Comparison of ENCODE assay signal across 9 cellular contexts in the genomic region with DNA sequence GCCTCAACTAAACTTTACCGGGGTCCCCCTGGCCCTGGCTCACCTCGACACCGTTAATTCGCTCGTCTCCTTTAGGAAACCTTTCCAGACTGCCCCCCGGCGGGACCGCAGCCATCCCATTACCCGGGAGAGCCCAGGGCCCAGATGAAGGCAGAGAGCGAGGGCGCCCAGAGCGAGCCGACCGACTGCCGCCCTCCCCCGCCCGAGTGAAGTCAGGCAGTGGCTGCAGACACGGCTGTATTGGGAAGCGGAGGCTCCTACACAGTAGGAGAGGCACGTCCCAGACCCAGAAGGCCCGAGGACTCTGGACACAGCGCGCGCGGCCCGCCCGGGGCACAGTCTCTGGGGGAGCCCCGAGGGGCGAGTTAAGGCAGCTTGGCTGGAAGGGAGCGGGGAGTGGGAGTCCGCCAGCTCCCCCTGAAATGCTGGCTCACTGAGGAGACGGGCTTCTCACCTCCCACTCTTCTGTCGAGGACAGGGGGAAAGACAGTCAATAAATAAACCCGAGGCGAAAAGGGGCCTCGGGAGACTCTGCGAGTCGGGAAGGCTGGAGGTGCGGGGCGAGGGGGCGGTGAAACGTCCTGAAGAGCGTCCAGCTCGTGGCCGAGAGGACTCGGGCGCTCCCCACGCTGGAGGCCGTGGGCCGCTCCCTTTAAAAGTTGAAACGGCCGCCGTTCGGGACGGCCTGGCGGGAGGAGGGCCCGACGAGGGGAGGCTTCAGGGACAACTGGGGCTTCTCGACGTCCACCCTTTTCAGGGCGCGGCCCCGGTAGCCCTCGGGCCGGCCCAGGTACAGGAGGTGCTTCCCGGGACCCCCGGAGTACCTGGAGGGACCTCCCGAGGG. TPM values are rescaled to one million over a fixed set of nuclear protein-coding genes. Genes with fewer than 3 reads are reported as not detected.
A peak's percentile ranks its signal among the peaks of the same experiment; 100 is the strongest.
DNase-seq lines count a peak whose midpoint lies in the region; ATAC-seq, FAIRE-seq and TF ChIP-seq lines count a peak whose summit lies in the region.
"Had no signal": no experiment of that assay in that cellular context is flagged by ENCODE, and none has a peak within 500 bp of the region (broad histone marks: within the 10 kb centered on the region; RNA-seq: fewer than 3 reads in every experiment).

No MANE protein-coding gene starts in this region.

- ATAC-seq in HG03025 (IDR thresholded peaks at IDR 0.05; ENCODE audit: low FRiP score, unreplicated experiment), result no peak

- H3K27ac Mint-ChIP-seq in astrocyte (ENCODE audit: unreplicated experiment), result no peak overlapping the region

- DNase-seq in GM23248, result peak; percentile 30
- DNase-seq in astrocyte (ENCODE audit: low read depth), result no peak
- peak; percentile 50 for DNase-seq in iPS-NIHi11 (ENCODE audit: low spot score)
- DNase-seq in SHP77 (lab: John Stamatoyannopoulos, UW), result no peak
- no peak for DNase-seq in erythroblast (lab: John Stamatoyannopoulos, UW)
- no peak for DNase-seq in HT-29 (ENCODE audit: low spot score)
- DNase-seq: NCI-H1048 had no signal

- H3K27ac ChIP-seq in GM23248 (no peak overlapping the region), astrocyte (ENCODE audit: low read depth, low read length) (no peak overlapping the region), skeletal muscle tissue (ENCODE audit: low read depth, low read length) (peak overlapping the region; percentile 44)

- no peak for FAIRE-seq in astrocyte (lab: Jason Lieb, UNC)

- 62 to 67% methylated on average over 53 to 68 of the region's 68 CpGs for WGBS in GM23248 (ENCODE audit: low coverage in 1 of 2, low lambda C conversion rate in 2 of 2, missing lambda C conversion rate in 2 of 2), 2 experiments

- peaks cover 25% of the 10 kb centered on the region for H3K36me3 Mint-ChIP-seq in astrocyte (ENCODE audit: low read depth, unreplicated experiment)

- peaks cover 10% of the 10 kb centered on the region; the same call in 1 of the 2 replicates for H3F3A ChIP-seq in GM23248 (ENCODE audit: insufficient read depth)

- H3K4me2 ChIP-seq in GM23248 (ENCODE audit: unreplicated experiment) (peak overlapping the region; percentile 84), astrocyte (ENCODE audit: low read length) (peak overlapping the region; percentile 83)

- no peak for TF ChIP-seq CTCF in astrocyte (IDR thresholded peaks at IDR 0.05; ENCODE audit: insufficient read depth, low read depth, low read length)

- peak overlapping the region; percentile 66 for H3K4me3 ChIP-seq in GM23248
- H3K4me3 ChIP-seq in astrocyte (ENCODE audit: insufficient read depth, low read depth, low read length), result peak overlapping the region; percentile 54
- H3K4me3 ChIP-seq in skeletal muscle tissue (ENCODE audit: low read length in 3 of 3), result peak overlapping the region; percentile 54 to 63 (median 55)

- H3K4me3 Mint-ChIP-seq in astrocyte (ENCODE audit: unreplicated experiment), result no peak overlapping the region

- no peaks in the 10 kb centered on the region for H3K79me2 ChIP-seq in GM23248 (ENCODE audit: insufficient read depth)
- H3K79me2 ChIP-seq in astrocyte (ENCODE audit: insufficient read depth, low read length), result no peaks in the 10 kb centered on the region

- TF ChIP-seq POLR2A in erythroblast (IDR thresholded peaks at IDR 0.05; ENCODE audit: low read length), result no peak

- H3K9ac ChIP-seq in GM23248 (peak overlapping the region; percentile 62), astrocyte (ENCODE audit: low read length) (peak overlapping the region; percentile 52), skeletal muscle tissue (ENCODE audit: low read depth in 1 of 3, low read length in 3 of 3) (peak overlapping the region in 2 of 3 donors; percentile 50 to 73)

- H4K20me1 ChIP-seq in GM23248 (ENCODE audit: insufficient read depth) (no peaks in the 10 kb centered on the region), astrocyte (ENCODE audit: insufficient read depth, low read length) (no peaks in the 10 kb centered on the region)

- H3K9me3 Mint-ChIP-seq in astrocyte (ENCODE audit: unreplicated experiment), result peaks cover 2% of the 10 kb centered on the region

- no peaks in the 10 kb centered on the region for H3K4me1 Mint-ChIP-seq in astrocyte (ENCODE audit: low read depth, unreplicated experiment)

- H2AFZ ChIP-seq in GM23248 (peak overlapping the region; percentile 91), astrocyte (ENCODE audit: low read depth, low read length) (peak overlapping the region; percentile 79)

- no peaks in the 10 kb centered on the region for H3K9me2 ChIP-seq in GM23248 (ENCODE audit: insufficient read depth)

- in situ Hi-C loops in GM23248 (cut with MboI), result no loop called here

- no peaks in the 10 kb centered on the region; the same call in 1 of the 2 replicates for H3K36me3 ChIP-seq in GM23248 (ENCODE audit: low read depth)
- no peaks in the 10 kb centered on the region for H3K36me3 ChIP-seq in astrocyte (ENCODE audit: insufficient read depth, low read length)
- H3K36me3 ChIP-seq in skeletal muscle tissue (ENCODE audit: control insufficient read depth in 3 of 3, insufficient read depth in 3 of 3, low read length in 3 of 3), result peaks cover 36 to 47% (median 40%) of the 10 kb centered on the region in 3 donors

- no peaks in the 10 kb centered on the region for H3K4me1 ChIP-seq in GM23248 (ENCODE audit: insufficient read depth)
- peaks cover 9% of the 10 kb centered on the region for H3K4me1 ChIP-seq in astrocyte (ENCODE audit: insufficient read depth, low read length)
- H3K4me1 ChIP-seq in skeletal muscle tissue (ENCODE audit: control insufficient read depth in 3 of 3, insufficient read depth in 3 of 3, low read length in 3 of 3), result peaks cover 39 to 44% (median 39%) of the 10 kb centered on the region in 3 donors

- H3K27me3 ChIP-seq in GM23248 (replicated peaks; ENCODE audit: insufficient read depth) (no peaks in the 10 kb centered on the region), astrocyte (ENCODE audit: insufficient read depth, low read length) (peaks cover 2% of the 10 kb centered on the region), skeletal muscle tissue (ENCODE audit: control insufficient read depth in 3 of 3, insufficient read depth in 3 of 3, low read length in 3 of 3) (no peaks in the 10 kb centered on the region)

- no peaks in the 10 kb centered on the region for H3K9me3 ChIP-seq in GM23248 (ENCODE audit: low read depth)
- no peaks in the 10 kb centered on the region for H3K9me3 ChIP-seq in astrocyte (ENCODE audit: insufficient read depth, low read depth, low read length)
- no peaks in the 10 kb centered on the region for H3K9me3 ChIP-seq in skeletal muscle tissue (ENCODE audit: control insufficient read depth in 3 of 3, low read length in 3 of 3)

- peaks cover 39% of the 10 kb centered on the region for H3K27me3 Mint-ChIP-seq in astrocyte (ENCODE audit: low read depth, unreplicated experiment)

RNA-seq across cellular contexts. Expression of a gene that starts 14.4 kb away (rescaled TPM):
- total RNA-seq in GM23248 (2014; rRNA removed; shearing (Covaris generic)), result 1.4 and 3.8 TPM in 2 replicates
- polyA plus RNA-seq in GM23248 (2016; fragmentation: Nextera tagmentation; extraction: Ambion mirVana), result 0.58 and 1.1 TPM in 2 replicates
- total RNA-seq in astrocyte (7.4 and 7.5 TPM in 2 replicates), skeletal muscle tissue (15.7 TPM)
- 0.13 TPM in 1 of 2 replicates, not detected in the other for total RNA-seq in HT-29 (2014; rRNA removed; shearing (Covaris generic))

RNA-seq across cellular contexts. Expression of a gene that starts 24.4 kb away (rescaled TPM):
- total RNA-seq in GM23248 (2014; rRNA removed; shearing (Covaris generic)), result not detected in 2 replicates
- not detected in 2 replicates for polyA plus RNA-seq in GM23248 (2016; fragmentation: Nextera tagmentation; extraction: Ambion mirVana)
- not detected in 2 replicates for total RNA-seq in astrocyte
- 4.2 TPM for total RNA-seq in skeletal muscle tissue
- total RNA-seq in HT-29 (2014; rRNA removed; shearing (Covaris generic)), result not detected in 2 replicates

RNA-seq across cellular contexts. Expression of a gene that starts 33.6 kb away (rescaled TPM):
- total RNA-seq in GM23248 (2014; rRNA removed; shearing (Covaris generic)), result 7.1 and 11.5 TPM in 2 replicates
- 3.4 and 4.4 TPM in 2 replicates for polyA plus RNA-seq in GM23248 (2016; fragmentation: Nextera tagmentation; extraction: Ambion mirVana)
- total RNA-seq in astrocyte (9.5 and 9.9 TPM in 2 replicates), skeletal muscle tissue (9.9 TPM)
- 0.43 and 0.60 TPM in 2 replicates for total RNA-seq in HT-29 (2014; rRNA removed; shearing (Covaris generic))

RNA-seq across cellular contexts. Expression of a gene that starts 33.9 kb away (rescaled TPM):
- 27.7 and 35.2 TPM in 2 replicates for total RNA-seq in GM23248 (2014; rRNA removed; shearing (Covaris generic))
- 73.3 and 77.4 TPM in 2 replicates for polyA plus RNA-seq in GM23248 (2016; fragmentation: Nextera tagmentation; extraction: Ambion mirVana)
- total RNA-seq in astrocyte (64.3 and 66.5 TPM in 2 replicates), skeletal muscle tissue (24.5 TPM)
- 37.6 and 48.4 TPM in 2 replicates for total RNA-seq in HT-29 (2014; rRNA removed; shearing (Covaris generic))

RNA-seq across cellular contexts. Expression of a gene that starts 43.7 kb away (rescaled TPM):
- total RNA-seq in GM23248 (2014; rRNA removed; shearing (Covaris generic)), result not detected in 2 replicates
- polyA plus RNA-seq in GM23248 (2016; fragmentation: Nextera tagmentation; extraction: Ambion mirVana), result 0.24 TPM in 1 of 2 replicates, not detected in the other
- 1.4 TPM in 1 of 2 replicates, not detected in the other for total RNA-seq in astrocyte
- total RNA-seq in skeletal muscle tissue, result 50.6 TPM
- not detected in 2 replicates for total RNA-seq in HT-29 (2014; rRNA removed; shearing (Covaris generic))

Comparison
In these comparisons a context has a peak if more than half of its experiments do, and no peak if none do; other contexts are left out.
1. DNase-seq: peak in GM23248 (single experiment) and iPS-NIHi11 (single experiment); none in astrocyte (single experiment), SHP77 (0 of 2), erythroblast (0 of 2) and HT-29 (single experiment).
2. Peak in every context shown above with its lines, with median percentiles within 50 percentile points of each other: H3K4me3 ChIP-seq and H3K9ac ChIP-seq.